Comparison of ENCODE assay signal across 11 cellular contexts in the genomic region with DNA sequence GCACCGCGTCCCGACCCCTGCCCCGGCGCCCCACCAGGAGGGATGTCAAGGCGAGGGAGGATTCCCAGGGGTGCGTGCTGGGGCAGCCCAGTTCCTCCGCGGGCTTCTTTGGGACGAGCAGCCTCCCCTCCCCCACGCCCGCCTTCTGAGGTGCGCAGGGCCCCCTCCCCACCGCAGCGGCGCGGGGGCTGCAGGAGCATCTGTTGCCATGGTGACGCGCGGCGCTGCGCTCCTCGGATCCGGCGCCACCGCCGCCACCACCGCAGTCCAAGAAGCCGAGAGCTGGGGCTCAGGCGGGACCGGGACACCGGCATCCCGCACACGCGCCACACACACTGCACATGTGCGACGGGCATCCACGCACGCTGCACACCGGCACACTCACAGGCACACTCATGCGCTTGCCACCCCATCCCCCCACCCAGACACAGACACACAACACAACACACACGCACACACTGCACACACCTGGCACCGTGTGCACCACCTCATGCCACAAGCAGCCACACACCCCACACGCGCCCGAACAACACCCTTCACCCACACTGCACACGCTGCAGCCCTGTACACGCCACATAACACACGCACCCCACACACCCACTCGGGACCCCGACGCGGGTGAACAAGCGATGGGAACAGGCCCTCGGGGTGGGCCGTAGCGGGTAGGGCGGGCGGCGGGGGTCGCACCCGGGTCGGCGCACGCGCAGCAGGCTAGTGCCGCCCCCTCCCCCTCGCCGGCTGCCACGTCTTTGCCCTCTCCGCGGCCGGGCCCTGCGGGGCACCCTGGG. TPM values are rescaled to one million over a fixed set of nuclear protein-coding genes. Genes with fewer than 3 reads are reported as not detected.
A peak's percentile ranks its signal among the peaks of the same experiment; 100 is the strongest.
DNase-seq lines count a peak whose midpoint lies in the region; ATAC-seq and TF ChIP-seq lines count a peak whose summit lies in the region.
"Had no signal": no experiment of that assay in that cellular context is flagged by ENCODE, and none has a peak within 500 bp of the region (broad histone marks: within the 10 kb centered on the region; RNA-seq: fewer than 3 reads in every experiment).

No MANE protein-coding gene starts in this region.

- no peaks in the 10 kb centered on the region for H3K9me3 Mint-ChIP-seq in endothelial cell (ENCODE audit: unreplicated experiment)
- H3K9me3 Mint-ChIP-seq: natural killer cell treated with Interleukin-12 subunit alpha and Interleukin-12 subunit beta and Interleukin-15 and Interleukin-18, amount 100 ng/mL, for 72 hours had no signal

- DNase-seq in NCI-H82 (lab: John Stamatoyannopoulos, UW) (peak; percentile 39), NCI-H82 treated with DMSO at 0.1 percent for 48 hours (lab: John Stamatoyannopoulos, UW; ENCODE audit: unreplicated experiment) (no peak), NCI-H2171 treated with DMSO at 0.1 percent for 48 hours (lab: John Stamatoyannopoulos, UW) (peak; percentile 46), endothelial cell (ENCODE audit: low spot score) (no peak), HuH-7 (ENCODE audit: low spot score) (no peak), RWPE1 (ENCODE audit: low spot score) (no peak)
- DNase-seq: MM.1S, Right ventricle myocardium superior had no signal

- POLR2A ChIA-PET in RWPE1 (lab: Yijun Ruan, JAX; ENCODE audit: low non-redundant PET) = no interaction called here

- H3K27ac ChIP-seq in rectal smooth muscle tissue (ENCODE audit: low read depth, low read length) (no peak overlapping the region), RWPE1 (no peak overlapping the region)

- H3K4me1 Mint-ChIP-seq in endothelial cell (ENCODE audit: unreplicated experiment) = peaks cover 6% of the 10 kb centered on the region

- H3K9ac ChIP-seq in rectal smooth muscle tissue (ENCODE audit: low read length) = no peak overlapping the region

- CTCF ChIA-PET in RWPE1 (lab: Yijun Ruan, JAX) = no interaction called here

- no peak overlapping the region for H3K27ac Mint-ChIP-seq in endothelial cell (ENCODE audit: unreplicated experiment)
- H3K27ac Mint-ChIP-seq: natural killer cell treated with Interleukin-12 subunit alpha and Interleukin-12 subunit beta and Interleukin-15 and Interleukin-18, amount 100 ng/mL, for 72 hours had no signal

- H3K36me3 ChIP-seq in rectal smooth muscle tissue (ENCODE audit: control insufficient read depth, insufficient read depth, low read length) = no peaks in the 10 kb centered on the region

- TF ChIP-seq CTCF in endothelial cell (IDR thresholded peaks at IDR 0.05; ENCODE audit: unreplicated experiment) (no peak), RWPE1 (conservative IDR thresholded peaks at IDR 0.05; ENCODE audit: low read depth) (no peak)

- H3K4me1 ChIP-seq in rectal smooth muscle tissue (ENCODE audit: control insufficient read depth, insufficient read depth, low read length) = no peaks in the 10 kb centered on the region

- no peak for ATAC-seq in HG02642 (IDR thresholded peaks at IDR 0.05; ENCODE audit: poor library complexity, unreplicated experiment)

- H3K4me3 Mint-ChIP-seq in endothelial cell (ENCODE audit: unreplicated experiment) = peak overlapping the region; percentile 56
- H3K4me3 Mint-ChIP-seq: natural killer cell treated with Interleukin-12 subunit alpha and Interleukin-12 subunit beta and Interleukin-15 and Interleukin-18, amount 100 ng/mL, for 72 hours had no signal

- H3K4me3 ChIP-seq in rectal smooth muscle tissue (ENCODE audit: low read length) = peak overlapping the region; percentile 8

- no peaks in the 10 kb centered on the region for H3K36me3 Mint-ChIP-seq in endothelial cell (ENCODE audit: low read depth, unreplicated experiment)
- H3K36me3 Mint-ChIP-seq: natural killer cell treated with Interleukin-12 subunit alpha and Interleukin-12 subunit beta and Interleukin-15 and Interleukin-18, amount 100 ng/mL, for 72 hours had no signal

- peaks cover 35% of the 10 kb centered on the region for H3K27me3 ChIP-seq in rectal smooth muscle tissue (ENCODE audit: control insufficient read depth, insufficient read depth, low read length)

- peaks cover 16% of the 10 kb centered on the region for H3K27me3 Mint-ChIP-seq in endothelial cell (ENCODE audit: unreplicated experiment)

RNA-seq across cellular contexts. Expression of gene ENPP7, which starts 17.0 kb away (rescaled TPM):
- total RNA-seq in endothelial cell (ENCODE audit: unreplicated experiment) = not detected
- total RNA-seq: Right ventricle myocardium superior had no signal

RNA-seq across cellular contexts. Expression of gene CBX2, which starts 30.2 kb away (rescaled TPM):
- 50.0 TPM for total RNA-seq in endothelial cell (ENCODE audit: unreplicated experiment)

RNA-seq across cellular contexts. Expression of gene CBX8, which starts 49.2 kb away (rescaled TPM):
- total RNA-seq in endothelial cell (ENCODE audit: unreplicated experiment) = 3.3 TPM

Comparison
In these comparisons a context has a peak if more than half of its experiments do, and no peak if none do; other contexts are left out.
1. DNase-seq: peak in NCI-H82 (single experiment) and NCI-H2171 treated with DMSO at 0.1 percent for 48 hours (single experiment); none in NCI-H82 treated with DMSO at 0.1 percent for 48 hours (single experiment), endothelial cell (single experiment), HuH-7 (single experiment) and RWPE1 (single experiment).